16 cellular contexts compared by ENCODE assay signal in the genomic region with DNA sequence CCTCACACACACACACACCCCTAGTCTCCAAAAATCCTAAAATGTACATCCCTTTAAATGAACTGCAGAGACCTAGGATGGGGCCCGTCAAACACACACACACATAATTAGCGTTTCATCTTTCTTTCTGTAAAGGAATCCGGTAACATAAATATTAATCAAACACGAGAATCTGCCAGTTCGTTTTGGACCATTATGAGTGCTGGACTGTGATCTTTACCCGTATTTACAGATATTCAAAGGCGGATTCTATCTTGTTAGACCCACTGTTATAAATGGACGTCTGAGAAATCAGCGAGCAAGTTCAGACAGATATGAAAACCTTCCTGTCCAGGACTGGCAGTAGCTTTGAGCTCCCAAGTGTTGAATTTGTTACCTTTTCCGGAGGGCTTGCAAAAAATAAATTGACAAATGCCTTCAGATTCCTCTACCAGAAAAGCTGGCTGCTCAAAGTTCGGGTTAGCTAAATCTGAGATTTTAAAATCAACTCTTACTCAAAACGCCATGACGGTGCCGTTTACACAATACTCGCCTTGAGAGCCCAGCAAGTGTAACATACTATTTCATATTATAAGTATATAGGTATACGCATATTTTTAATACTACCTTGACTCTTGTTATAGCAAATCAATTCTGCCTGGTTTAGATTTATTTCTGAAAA. TPM values are rescaled to one million over a fixed set of nuclear protein-coding genes. Genes with fewer than 3 reads are reported as not detected.
A peak's percentile ranks its signal among the peaks of the same experiment; 100 is the strongest.
DNase-seq lines count a peak whose midpoint lies in the region; ATAC-seq, FAIRE-seq and TF ChIP-seq lines count a peak whose summit lies in the region.
"Had no signal": no experiment of that assay in that cellular context is flagged by ENCODE, and none has a peak within 500 bp of the region (broad histone marks: within the 10 kb centered on the region; RNA-seq: fewer than 3 reads in every experiment).

No MANE protein-coding gene starts in this region.

- no peaks in the 10 kb centered on the region for H3K9me1 ChIP-seq in keratinocyte (ENCODE audit: control insufficient read depth, extremely low read depth, insufficient read depth, low read length)

- dilution Hi-C loops in keratinocyte (cut with MboI; ENCODE audit: extremely low pct_ligation_motif_present, low sequenced_read_pairs) = no loop called here

- peaks cover 0 to 2% of the 10 kb centered on the region in 2 experiments for H3K36me3 ChIP-seq in keratinocyte (ENCODE audit: control insufficient read depth in 2 of 2, extremely low read depth in 1 of 2, insufficient read depth in 2 of 2, low read length in 2 of 2)
- H3K36me3 ChIP-seq: heart right ventricle, tibial artery, WERI-Rb-1 had no signal

- peak; percentile 63 for DNase-seq in activated effector memory CD4-positive, alpha-beta T cell treated with anti-CD3 and anti-CD28 coated beads, Interleukin-2, amount 50 U/mL, for 16 hours
- DNase-seq in activated effector memory CD4-positive, alpha-beta T cell treated with Interleukin-2 at 50 U/mL for 16 hours = no peak
- DNase-seq in keratinocyte (ENCODE audit: low read depth, low spot score) (no peak), type B pancreatic cell (ENCODE audit: extremely low spot score, unreplicated experiment) (no peak), NCI-H2196 treated with DMSO at 0.1 percent for 48 hours (lab: John Stamatoyannopoulos, UW; ENCODE audit: unreplicated experiment) (no peak)
- DNase-seq: DMS 273 treated with DMSO at 0.1 percent for 48 hours, heart right ventricle, left ventricle myocardium superior, MV-4-11, NCI-H2171, tibial artery, WERI-Rb-1 had no signal

- H3K4me3 ChIP-seq in keratinocyte (ENCODE audit: control insufficient read depth in 2 of 3, extremely low read depth in 1 of 3, insufficient read depth in 2 of 3, low read depth in 1 of 3, low read length in 3 of 3) = peak overlapping the region; percentile 7 to 67 (median 60)
- H3K4me3 ChIP-seq: tibial artery had no signal

- TF ChIP-seq CTCF in keratinocyte (optimal IDR thresholded peaks at IDR 0.05 in 1 of 3, IDR thresholded peaks at IDR 0.05 in 1 of 3, conservative IDR thresholded peaks at IDR 0.05 in 1 of 3; ENCODE audit: extremely low read depth in 1 of 3, insufficient read depth in 2 of 3, low read length in 3 of 3) = no peak
- no peak for TF ChIP-seq CTCF in type B pancreatic cell (conservative IDR thresholded peaks at IDR 0.05)

- peak overlapping the region; percentile 71 for H3K9ac ChIP-seq in keratinocyte (ENCODE audit: control insufficient read depth, extremely low read depth, insufficient read depth, low read length)

- H3K36me3 Mint-ChIP-seq in activated naive CD8-positive, alpha-beta T cell = peaks cover under 1% of the 10 kb centered on the region
- H3K36me3 Mint-ChIP-seq in type B pancreatic cell = no peaks in the 10 kb centered on the region

- no peaks in the 10 kb centered on the region for H3K9me3 ChIP-seq in keratinocyte (ENCODE audit: control insufficient read depth, low read depth, low read length)
- H3K9me3 ChIP-seq: heart right ventricle, tibial artery had no signal

- peak overlapping the region; percentile 99 for H3K4me2 ChIP-seq in keratinocyte (ENCODE audit: control insufficient read depth, extremely low read depth, insufficient read depth, low read depth, low read length)

- H3K27me3 ChIP-seq in keratinocyte (ENCODE audit: control insufficient read depth, extremely low read depth, insufficient read depth, low read length) = no peaks in the 10 kb centered on the region

- peaks cover 90% of the 10 kb centered on the region for H3K79me2 ChIP-seq in keratinocyte (ENCODE audit: control insufficient read depth, insufficient read depth, low read length)

- peak overlapping the region; percentile 92 for H3K27ac ChIP-seq in keratinocyte (ENCODE audit: control insufficient read depth, insufficient read depth, low read length)
- H3K27ac ChIP-seq: tibial artery, WERI-Rb-1 had no signal

- H2AFZ ChIP-seq in keratinocyte (ENCODE audit: control insufficient read depth, low read length) = no peak overlapping the region

- no peaks in the 10 kb centered on the region for H4K20me1 ChIP-seq in keratinocyte (ENCODE audit: control insufficient read depth, extremely low read depth, insufficient read depth, low read length)

- H3K4me1 ChIP-seq in keratinocyte (ENCODE audit: control insufficient read depth, extremely low read depth, insufficient read depth, low read length) = peaks cover 89% of the 10 kb centered on the region

- peak overlapping the region; percentile 98 for H3K27ac Mint-ChIP-seq in activated naive CD8-positive, alpha-beta T cell
- peak overlapping the region; percentile 90 for H3K27ac Mint-ChIP-seq in type B pancreatic cell

- H3K9me3 Mint-ChIP-seq in activated naive CD8-positive, alpha-beta T cell (ENCODE audit: low read depth) = no peaks in the 10 kb centered on the region
- H3K9me3 Mint-ChIP-seq in type B pancreatic cell = no peaks in the 10 kb centered on the region

- ATAC-seq in HG03280 (IDR thresholded peaks at IDR 0.05; ENCODE audit: unreplicated experiment) (no peak), HG03442 (IDR thresholded peaks at IDR 0.05; ENCODE audit: unreplicated experiment) (no peak)
- ATAC-seq: HCT116, heart right ventricle, left ventricle myocardium superior had no signal

- no peaks in the 10 kb centered on the region for H3K27me3 Mint-ChIP-seq in activated naive CD8-positive, alpha-beta T cell
- peaks cover 28% of the 10 kb centered on the region for H3K27me3 Mint-ChIP-seq in type B pancreatic cell

- H3K4me1 Mint-ChIP-seq in activated naive CD8-positive, alpha-beta T cell (ENCODE audit: low read depth) = peaks cover 86% of the 10 kb centered on the region
- peaks cover 79% of the 10 kb centered on the region for H3K4me1 Mint-ChIP-seq in type B pancreatic cell (ENCODE audit: unreplicated experiment)

- peak; percentile 83 for FAIRE-seq in keratinocyte (lab: Jason Lieb, UNC)

- H3K4me3 Mint-ChIP-seq in activated naive CD8-positive, alpha-beta T cell = peak overlapping the region; percentile 88
- peak overlapping the region; percentile 58 for H3K4me3 Mint-ChIP-seq in type B pancreatic cell

RNA-seq across cellular contexts. Expression of gene BCL11B, which starts 27.6 kb away (rescaled TPM):
- 3.6 to 6.4 TPM (median 5.2 TPM) in 3 replicates for polyA plus RNA-seq in keratinocyte
- 2.3 TPM for polyA plus RNA-seq in keratinocyte (2011; ENCODE audit: low read depth)
- polyA plus RNA-seq in keratinocyte (2011; cell fraction: cytosol; rRNA removed) = 2.6 and 3.0 TPM in 2 replicates
- polyA plus RNA-seq in keratinocyte (2011; cell fraction: nucleus; rRNA removed) = 10.9 and 11.1 TPM in 2 replicates
- polyA plus RNA-seq in keratinocyte (2012; ENCODE audit: low replicate concordance) = 3.9 and 7.8 TPM in 2 replicates
- 6.5 to 9.3 TPM (median 8.7 TPM) in 3 replicates for polyA minus RNA-seq in keratinocyte
- polyA minus RNA-seq in keratinocyte (2011; cell fraction: cytosol; rRNA and poly(A)+ RNA removed) = 9.4 TPM
- polyA minus RNA-seq in keratinocyte (2011; cell fraction: nucleus; rRNA and poly(A)+ RNA removed) = 17.1 and 20.4 TPM in 2 replicates
- total RNA-seq in type B pancreatic cell (ENCODE audit: low replicate concordance) = 11.4 and 32.0 TPM in 2 replicates
